Comparison of ENCODE assay signal across 10 cellular contexts in the genomic region with DNA sequence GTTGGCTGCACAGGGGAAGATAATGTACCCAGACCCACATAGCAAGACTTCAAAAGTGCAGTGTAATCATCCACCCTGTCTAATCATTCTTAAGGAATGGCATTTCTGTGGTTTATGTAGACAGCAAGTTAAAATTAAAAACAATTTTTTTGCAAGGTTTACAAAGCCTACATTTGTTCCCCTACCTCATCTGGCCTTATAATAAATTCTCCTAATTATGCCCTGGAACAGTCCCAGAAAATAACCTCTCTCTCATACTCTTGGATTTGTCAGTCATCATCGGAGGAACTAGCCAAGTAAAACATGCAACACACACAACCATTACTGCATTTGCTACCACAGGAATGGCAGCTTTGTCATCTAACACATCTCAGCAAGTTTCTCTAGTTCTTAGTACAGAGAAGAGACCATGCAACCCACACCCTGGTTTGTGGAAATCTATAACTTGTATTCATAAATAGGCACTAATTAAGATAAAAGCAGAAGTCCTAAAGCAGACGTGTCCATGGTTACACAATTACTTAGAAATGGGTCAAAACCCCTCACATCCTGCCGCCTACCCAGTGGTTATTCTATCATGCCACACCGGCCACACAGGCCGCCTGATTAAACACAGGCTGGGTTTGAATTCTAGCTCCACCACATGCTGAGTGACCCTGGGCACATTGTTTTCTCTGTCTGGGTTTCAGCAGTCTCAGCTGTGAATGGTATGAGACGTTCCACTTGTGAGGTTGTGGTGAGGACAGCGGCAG. TPM values are rescaled to one million over a fixed set of nuclear protein-coding genes. Genes with fewer than 3 reads are reported as not detected.
DNase-seq lines count a peak whose midpoint lies in the region; TF ChIP-seq lines count a peak whose summit lies in the region.
"Had no signal": no experiment of that assay in that cellular context is flagged by ENCODE, and none has a peak within 500 bp of the region (broad histone marks: within the 10 kb centered on the region; RNA-seq: fewer than 3 reads in every experiment).

No MANE protein-coding gene starts in this region.

- no peak overlapping the region for H3K4me3 ChIP-seq in cardiac fibroblast (replicated peaks in 1 of 2; ENCODE audit: low read depth in 2 of 2, low read length in 2 of 2)
- no peak overlapping the region for H3K4me3 ChIP-seq in skeletal muscle satellite cell (ENCODE audit: low read length)
- no peak overlapping the region for H3K4me3 ChIP-seq in suprapubic skin
- H3K4me3 ChIP-seq: lung had no signal

- TF ChIP-seq POLR2A in suprapubic skin (IDR thresholded peaks at IDR 0.05) = no peak

- H3K27ac ChIP-seq in suprapubic skin = no peak overlapping the region
- H3K27ac ChIP-seq: 22Rv1 had no signal

- TF ChIP-seq CTCF in cardiac fibroblast (IDR thresholded peaks at IDR 0.05; ENCODE audit: low read depth, low read length) (no peak), suprapubic skin (IDR thresholded peaks at IDR 0.05) (no peak)

- DNase-seq in NCI-H2227 treated with DMSO at 0.1 percent for 48 hours (lab: John Stamatoyannopoulos, UW) (peak; percentile 4), NCI-H2227 (lab: John Stamatoyannopoulos, UW; ENCODE audit: unreplicated experiment) (no peak), LHCN-M2 (ENCODE audit: low read depth) (peak; percentile 89), cardiac fibroblast (ENCODE audit: low read depth in 2 of 2) (peak; percentile 75 to 79), hippocampal formation (lab: John Stamatoyannopoulos, UW) (no peak), suprapubic skin (ENCODE audit: low spot score in 2 of 2) (no peak), activated gamma-delta T cell (lab: John Stamatoyannopoulos, UW) (no peak)

- no peak for TF ChIP-seq EP300 in suprapubic skin (IDR thresholded peaks at IDR 0.05)

- H3K36me3 ChIP-seq in skeletal muscle satellite cell (ENCODE audit: insufficient read depth, low read length) (no peaks in the 10 kb centered on the region), suprapubic skin (no peaks in the 10 kb centered on the region)

- H3K9ac ChIP-seq in skeletal muscle satellite cell (ENCODE audit: low read depth, low read length) = peak overlapping the region; percentile 4

- H3K4me2 ChIP-seq in skeletal muscle satellite cell (ENCODE audit: low read length) = peak overlapping the region; percentile 40

- peaks cover 5% of the 10 kb centered on the region for H3K27me3 ChIP-seq in skeletal muscle satellite cell (ENCODE audit: control insufficient read depth, insufficient read depth, low read length)
- no peaks in the 10 kb centered on the region for H3K27me3 ChIP-seq in suprapubic skin

- peaks cover 36% of the 10 kb centered on the region for H3K4me1 ChIP-seq in skeletal muscle satellite cell (ENCODE audit: control insufficient read depth, insufficient read depth, low read length)
- H3K4me1 ChIP-seq in suprapubic skin = peaks cover 25% of the 10 kb centered on the region

- H3K9me3 ChIP-seq in skeletal muscle satellite cell (replicated peaks; ENCODE audit: low read length) = no peaks in the 10 kb centered on the region
- H3K9me3 ChIP-seq in suprapubic skin = no peaks in the 10 kb centered on the region

- WGBS in suprapubic skin = 60% methylated on average over 7 of the region's 7 CpGs

RNA-seq across cellular contexts. Expression of gene ABLIM1, which starts 19.0 kb away (rescaled TPM):
- total RNA-seq in LHCN-M2 (2014; rRNA removed) (0.26 and 0.69 TPM in 2 replicates), suprapubic skin (100 to 1,000 TPM; 156 to 278 (median 213) TPM)
- 2.9 TPM for polyA plus RNA-seq in LHCN-M2 (2012)
- 0.76 and 2.0 TPM in 2 replicates for total RNA-seq in skeletal muscle satellite cell (2012; rRNA removed)

Comparison
In these comparisons a context has a peak if more than half of its experiments do, and no peak if none do; other contexts are left out.
1. DNase-seq: peak in NCI-H2227 treated with DMSO at 0.1 percent for 48 hours (single experiment), LHCN-M2 (single experiment) and cardiac fibroblast (2 of 2); none in NCI-H2227 (single experiment), hippocampal formation (0 of 2), suprapubic skin (0 of 2) and activated gamma-delta T cell (single experiment).
2. RNA of gene ABLIM1, which starts 19.0 kb away (total RNA-seq): 156 to 278 TPM in suprapubic skin; 0.26 to 0.69 TPM in LHCN-M2; every median in the first group is over 10 times any median in the second.